7 cellular contexts compared by ENCODE assay signal in the genomic region with DNA sequence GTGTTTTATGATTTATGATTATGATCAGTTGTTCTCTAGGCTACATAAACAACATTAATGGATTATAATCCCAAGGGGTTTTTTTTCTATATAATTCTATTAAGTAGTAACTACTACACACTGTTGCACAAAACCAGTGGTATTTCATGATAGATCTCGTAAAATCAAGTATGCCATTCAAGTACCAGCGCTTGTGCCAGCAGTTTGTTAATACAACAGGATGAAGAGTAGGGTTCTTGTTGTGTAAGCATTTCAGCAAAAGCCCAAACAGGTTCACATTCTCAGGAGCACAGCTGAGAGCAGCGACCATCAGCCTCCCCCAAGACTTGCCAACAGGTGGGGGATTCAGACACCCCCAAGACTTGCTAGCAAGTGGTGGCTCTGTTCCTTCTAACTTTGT.
"Had no signal": no experiment of that assay in that cellular context is flagged by ENCODE, and none has a peak within 500 bp of the region (broad histone marks: within the 10 kb centered on the region; RNA-seq: fewer than 3 reads in every experiment).

No MANE protein-coding gene starts in this region.

- DNase-seq: GDM1, GF-D8 had no signal

- FAIRE-seq: G401.6, GM12878, GM12892, GM18507, GM19239 had no signal

- H3K4me3 ChIP-seq: GM12878 had no signal
